ENCODE assay signal across 1 cellular context in the genomic region with DNA sequence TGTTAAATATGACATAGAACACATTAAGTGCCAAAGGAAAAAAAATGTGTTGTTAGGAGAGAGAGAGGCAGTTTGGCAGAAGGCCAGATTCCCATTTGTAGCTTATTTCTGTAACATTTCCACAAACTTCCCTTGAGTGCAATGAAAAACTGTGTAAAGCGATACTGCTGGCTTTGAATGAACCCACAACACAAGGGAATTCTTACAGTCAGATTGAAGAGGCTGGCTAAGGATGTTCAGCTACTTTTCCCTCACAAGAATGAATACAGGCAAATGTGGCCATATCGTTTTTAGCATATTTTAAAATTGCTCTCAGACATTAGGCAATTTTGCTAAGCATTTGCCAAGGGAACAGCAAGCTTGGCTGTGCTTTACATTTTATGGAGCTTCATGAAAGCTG.
TF ChIP-seq lines count a peak whose summit lies in the region.

No MANE protein-coding gene starts in this region.

TF ChIP-seq in WTC11, 78 proteins besides CTCF, POLR2A, EP300 and RAD21 (continued from another document):
- TF ChIP-seq, protein P1, sequence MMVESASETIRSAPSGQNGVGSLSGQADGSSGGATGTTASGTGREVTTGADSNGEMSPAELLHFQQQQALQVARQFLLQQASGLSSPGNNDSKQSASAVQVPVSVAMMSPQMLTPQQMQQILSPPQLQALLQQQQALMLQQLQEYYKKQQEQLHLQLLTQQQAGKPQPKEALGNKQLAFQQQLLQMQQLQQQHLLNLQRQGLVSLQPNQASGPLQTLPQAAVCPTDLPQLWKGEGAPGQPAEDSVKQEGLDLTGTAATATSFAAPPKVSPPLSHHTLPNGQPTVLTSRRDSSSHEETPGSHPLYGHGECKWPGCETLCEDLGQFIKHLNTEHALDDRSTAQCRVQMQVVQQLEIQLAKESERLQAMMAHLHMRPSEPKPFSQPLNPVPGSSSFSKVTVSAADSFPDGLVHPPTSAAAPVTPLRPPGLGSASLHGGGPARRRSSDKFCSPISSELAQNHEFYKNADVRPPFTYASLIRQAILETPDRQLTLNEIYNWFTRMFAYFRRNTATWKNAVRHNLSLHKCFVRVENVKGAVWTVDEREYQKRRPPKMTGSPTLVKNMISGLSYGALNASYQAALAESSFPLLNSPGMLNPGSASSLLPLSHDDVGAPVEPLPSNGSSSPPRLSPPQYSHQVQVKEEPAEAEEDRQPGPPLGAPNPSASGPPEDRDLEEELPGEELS (CRISPR knock-in tag; IDR thresholded peaks at IDR 0.05), result no peak
- TF ChIP-seq, protein P2, sequence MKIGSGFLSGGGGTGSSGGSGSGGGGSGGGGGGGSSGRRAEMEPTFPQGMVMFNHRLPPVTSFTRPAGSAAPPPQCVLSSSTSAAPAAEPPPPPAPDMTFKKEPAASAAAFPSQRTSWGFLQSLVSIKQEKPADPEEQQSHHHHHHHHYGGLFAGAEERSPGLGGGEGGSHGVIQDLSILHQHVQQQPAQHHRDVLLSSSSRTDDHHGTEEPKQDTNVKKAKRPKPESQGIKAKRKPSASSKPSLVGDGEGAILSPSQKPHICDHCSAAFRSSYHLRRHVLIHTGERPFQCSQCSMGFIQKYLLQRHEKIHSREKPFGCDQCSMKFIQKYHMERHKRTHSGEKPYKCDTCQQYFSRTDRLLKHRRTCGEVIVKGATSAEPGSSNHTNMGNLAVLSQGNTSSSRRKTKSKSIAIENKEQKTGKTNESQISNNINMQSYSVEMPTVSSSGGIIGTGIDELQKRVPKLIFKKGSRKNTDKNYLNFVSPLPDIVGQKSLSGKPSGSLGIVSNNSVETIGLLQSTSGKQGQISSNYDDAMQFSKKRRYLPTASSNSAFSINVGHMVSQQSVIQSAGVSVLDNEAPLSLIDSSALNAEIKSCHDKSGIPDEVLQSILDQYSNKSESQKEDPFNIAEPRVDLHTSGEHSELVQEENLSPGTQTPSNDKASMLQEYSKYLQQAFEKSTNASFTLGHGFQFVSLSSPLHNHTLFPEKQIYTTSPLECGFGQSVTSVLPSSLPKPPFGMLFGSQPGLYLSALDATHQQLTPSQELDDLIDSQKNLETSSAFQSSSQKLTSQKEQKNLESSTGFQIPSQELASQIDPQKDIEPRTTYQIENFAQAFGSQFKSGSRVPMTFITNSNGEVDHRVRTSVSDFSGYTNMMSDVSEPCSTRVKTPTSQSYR (CRISPR knock-in tag; IDR thresholded peaks at IDR 0.05), result no peak
- TF ChIP-seq RELA (CRISPR knock-in tag; IDR thresholded peaks at IDR 0.05; ENCODE audit: borderline replicate concordance), result no peak
- no peak for TF ChIP-seq CBFB (CRISPR knock-in tag; IDR thresholded peaks at IDR 0.05; ENCODE audit: low read depth)
- TF ChIP-seq ZNF396 (CRISPR knock-in tag; IDR thresholded peaks at IDR 0.05; ENCODE audit: borderline replicate concordance), result no peak
- no peak for TF ChIP-seq TEAD4 (CRISPR knock-in tag; IDR thresholded peaks at IDR 0.05)
- TF ChIP-seq HMGA2 (CRISPR knock-in tag; IDR thresholded peaks at IDR 0.05), result no peak
